ENCODE assay signal across 30 cellular contexts in the genomic region with DNA sequence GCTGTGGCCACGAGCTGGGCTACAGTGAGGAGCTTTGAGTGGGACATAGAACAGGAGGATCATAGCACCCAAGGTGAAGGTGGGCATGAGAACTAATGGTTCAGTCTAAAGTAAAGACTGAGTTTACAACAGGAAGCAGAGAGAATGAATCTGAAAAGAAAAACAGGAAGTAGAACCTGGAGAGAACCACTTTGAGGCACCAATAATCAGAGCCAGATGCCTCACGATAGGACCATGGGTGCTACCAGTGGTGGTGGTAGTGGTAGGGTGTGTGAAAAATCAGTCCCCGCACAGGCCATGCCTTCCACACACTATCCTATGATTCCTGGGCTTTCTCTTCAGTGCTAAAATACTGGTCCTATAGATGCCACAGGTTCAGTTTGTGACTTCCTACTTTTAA.
A peak's percentile ranks its signal among the peaks of the same experiment; 100 is the strongest.
DNase-seq lines count a peak whose midpoint lies in the region; ATAC-seq and TF ChIP-seq lines count a peak whose summit lies in the region.
"Had no signal": no experiment of that assay in that cellular context is flagged by ENCODE, and none has a peak within 500 bp of the region (broad histone marks: within the 10 kb centered on the region; RNA-seq: fewer than 3 reads in every experiment).

No MANE protein-coding gene starts in this region.

- H3K9me3 ChIP-seq in right cardiac atrium (ENCODE audit: control insufficient read depth, low read length): no peaks in the 10 kb centered on the region
- H3K9me3 ChIP-seq: breast epithelium, colonic mucosa, esophagus squamous epithelium, gastroesophageal sphincter, SJCRH30, tibial nerve had no signal

- H3K27me3 Mint-ChIP-seq in GM23338 (ENCODE audit: insufficient read depth, low read depth, poor library complexity): peaks cover 3% of the 10 kb centered on the region
- H3K27me3 Mint-ChIP-seq: stimulated activated naive CD8-positive, alpha-beta T cell treated with anti-CD3 and anti-CD28 coated beads, Interleukin-15, amount 100 ng/mL, for 72 hours; T-cell had no signal

- no peaks in the 10 kb centered on the region for H3K79me2 ChIP-seq in GM23338 (replicated peaks; ENCODE audit: insufficient read depth)

- no peaks in the 10 kb centered on the region for H3K36me3 ChIP-seq in GM23338 (ENCODE audit: insufficient read depth)
- H3K36me3 ChIP-seq: breast epithelium, colonic mucosa, esophagus squamous epithelium, gastroesophageal sphincter, SJCRH30, tibial nerve had no signal

- intact Hi-C loops in right cardiac atrium (cut with DNase I): no loop called here

- H3K9me3 Mint-ChIP-seq in GM23338: no peaks in the 10 kb centered on the region

- ATAC-seq in GM18867 (IDR thresholded peaks at IDR 0.05; ENCODE audit: unreplicated experiment) (peak; percentile 80), GM21723 (IDR thresholded peaks at IDR 0.05; ENCODE audit: unreplicated experiment) (peak; percentile 68), HG03520 (IDR thresholded peaks at IDR 0.05; ENCODE audit: unreplicated experiment) (peak; percentile 46), right cardiac atrium (peak in 1 of 2 donors; percentile 14), GM23338 (no peak)
- ATAC-seq: CD8-positive, alpha-beta T cell; gastroesophageal sphincter; stimulated activated naive CD8-positive, alpha-beta T cell treated with anti-CD3 and anti-CD28 coated beads, Interleukin-15, amount 100 ng/mL, for 72 hours; T-cell had no signal

- no peak overlapping the region for H3K4me2 ChIP-seq in GM23338
- H3K4me2 ChIP-seq: PC-9 had no signal

- no peaks in the 10 kb centered on the region for H3K36me3 Mint-ChIP-seq in GM23338 (ENCODE audit: low read depth)
- H3K36me3 Mint-ChIP-seq: CD8-positive, alpha-beta T cell had no signal

- no peak overlapping the region for H3K27ac Mint-ChIP-seq in GM23338
- H3K27ac Mint-ChIP-seq: activated T-cell treated with anti-CD3 and anti-CD28 coated beads, Interleukin-2, amount 50 U/mL, for 24 hours; CD8-positive, alpha-beta T cell; T-cell had no signal

- H3K4me3 Mint-ChIP-seq in GM23338: no peak overlapping the region
- H3K4me3 Mint-ChIP-seq: activated T-cell treated with anti-CD3 and anti-CD28 coated beads, Interleukin-2, amount 50 U/mL, for 24 hours; CD8-positive, alpha-beta T cell; stimulated activated naive CD8-positive, alpha-beta T cell treated with anti-CD3 and anti-CD28 coated beads, Interleukin-15, amount 100 ng/mL, for 72 hours; T-cell had no signal

- H4K20me1 ChIP-seq in GM23338 (replicated peaks; ENCODE audit: insufficient read depth): no peaks in the 10 kb centered on the region

- H3K27ac ChIP-seq in right cardiac atrium (ENCODE audit: low read length) (peak overlapping the region; percentile 10), GM23338 (ENCODE audit: low read depth) (no peak overlapping the region)
- H3K27ac ChIP-seq: breast epithelium, colonic mucosa, esophagus squamous epithelium, gastroesophageal sphincter, PC-9, SJCRH30, tibial nerve had no signal

- CTCF ChIA-PET in GM10248 (lab: Yijun Ruan, JAX): interaction anchor here (0.9 kb wide), 1 partner anchor 47 kb away, joined by 3 read pairs; no protein-coding TSS in a partner anchor

- H3K4me1 ChIP-seq in right cardiac atrium (ENCODE audit: control insufficient read depth, insufficient read depth, low read length): peaks cover 2% of the 10 kb centered on the region
- H3K4me1 ChIP-seq in GM23338 (ENCODE audit: insufficient read depth): peaks cover 3% of the 10 kb centered on the region
- H3K4me1 ChIP-seq: breast epithelium, colonic mucosa, esophagus squamous epithelium, gastroesophageal sphincter had no signal

- TF ChIP-seq CTCF in GM23338 (conservative IDR thresholded peaks at IDR 0.05; ENCODE audit: low read depth in 2 of 2) (no peak), GM10248 (IDR thresholded peaks at IDR 0.05; ENCODE audit: control extremely low read depth, extremely low read depth, low read depth, missing control alignments) (no peak)

- no peak overlapping the region for H3K4me3 ChIP-seq in right cardiac atrium (ENCODE audit: low read length)
- H3K4me3 ChIP-seq in GM23338: no peak overlapping the region
- H3K4me3 ChIP-seq: breast epithelium, colonic mucosa, esophagus squamous epithelium, gastroesophageal sphincter, lung, PC-9, SJCRH30, tibial nerve had no signal

- H3K27me3 ChIP-seq in right cardiac atrium (ENCODE audit: control insufficient read depth, insufficient read depth) (no peaks in the 10 kb centered on the region), GM23338 (ENCODE audit: insufficient read depth) (no peaks in the 10 kb centered on the region)
- H3K27me3 ChIP-seq: breast epithelium, colonic mucosa, esophagus squamous epithelium, gastroesophageal sphincter, SJCRH30, tibial nerve had no signal

- H3K4me1 Mint-ChIP-seq in GM23338: peaks cover 3% of the 10 kb centered on the region; the same call in 2 of the 3 replicates
- H3K4me1 Mint-ChIP-seq: T-cell had no signal

- H3K9me2 ChIP-seq in GM23338 (ENCODE audit: insufficient read depth): no peaks in the 10 kb centered on the region

- no peak for DNase-seq in right cardiac atrium
- DNase-seq in activated T-cell treated with anti-CD3 and anti-CD28 coated beads for 4 hours: no peak
- no peak for DNase-seq in GM23338 (ENCODE audit: low spot score)
- no peak for DNase-seq in GM10248 (ENCODE audit: extremely low spot score)
- no peak for DNase-seq in NCI-H187 (lab: John Stamatoyannopoulos, UW)
- DNase-seq: activated CD4-positive, alpha-beta T cell treated with anti-CD3 and anti-CD28 coated beads for 1 hour; activated naive CD4-positive, alpha-beta T cell treated with Interleukin-2 at 50 U/mL for 16 hours; activated T-cell treated with anti-CD3 and anti-CD28 coated beads, Interleukin-2, amount 50 U/mL, for 24 hours; CD8-positive, alpha-beta T cell; colonic mucosa; DMS53; esophagus squamous epithelium; islet precursor cell; Kasumi-1; NCI-H187 treated with DMSO at 0.1 percent for 48 hours; NCI-H226; NCI-H748 treated with DMSO at 0.1 percent for 48 hours; nucleus accumbens; PC-9; SJCRH30; stimulated activated CD4-positive, alpha-beta T cell treated with anti-CD3 and anti-CD28 coated beads, Interleukin-4, amount 100 ng/mL, for 1 hour; stimulated activated naive CD8-positive, alpha-beta T cell treated with anti-CD3 and anti-CD28 coated beads, Interleukin-15, amount 100 ng/mL, for 72 hours; T-cell had no signal

- POLR2A ChIA-PET in GM10248 (lab: Yijun Ruan, JAX): no interaction called here

- H2AFZ ChIP-seq in GM23338: no peak overlapping the region
- H2AFZ ChIP-seq: PC-9 had no signal

- WGBS in right cardiac atrium: 83% methylated on average over 3 of the region's 3 CpGs

- no peaks in the 10 kb centered on the region for H3F3A ChIP-seq in GM23338 (replicated peaks; ENCODE audit: low read depth)

TF ChIP-seq in GM23338, 12 proteins besides CTCF, POLR2A, EP300 and RAD21 (continues in another document):
- TF ChIP-seq STAT1 (IDR thresholded peaks at IDR 0.05; ENCODE audit: unreplicated experiment) (no peak), ZNF331 (CRISPR knock-in tag; IDR thresholded peaks at IDR 0.05; ENCODE audit: low read depth) (no peak), CREB1 (CRISPR knock-in tag; IDR thresholded peaks at IDR 0.05; ENCODE audit: low read depth) (no peak), EZH2phosphoT487 (IDR thresholded peaks at IDR 0.05; ENCODE audit: unreplicated experiment) (no peak), NANOG (IDR thresholded peaks at IDR 0.05; ENCODE audit: borderline replicate concordance) (no peak), JUNB (IDR thresholded peaks at IDR 0.05; ENCODE audit: unreplicated experiment) (no peak), POLR2AphosphoS5 (IDR thresholded peaks at IDR 0.05; ENCODE audit: low read depth) (no peak), ZNF114 (CRISPR knock-in tag; IDR thresholded peaks at IDR 0.05) (no peak)
- TF ChIP-seq, protein P1, sequence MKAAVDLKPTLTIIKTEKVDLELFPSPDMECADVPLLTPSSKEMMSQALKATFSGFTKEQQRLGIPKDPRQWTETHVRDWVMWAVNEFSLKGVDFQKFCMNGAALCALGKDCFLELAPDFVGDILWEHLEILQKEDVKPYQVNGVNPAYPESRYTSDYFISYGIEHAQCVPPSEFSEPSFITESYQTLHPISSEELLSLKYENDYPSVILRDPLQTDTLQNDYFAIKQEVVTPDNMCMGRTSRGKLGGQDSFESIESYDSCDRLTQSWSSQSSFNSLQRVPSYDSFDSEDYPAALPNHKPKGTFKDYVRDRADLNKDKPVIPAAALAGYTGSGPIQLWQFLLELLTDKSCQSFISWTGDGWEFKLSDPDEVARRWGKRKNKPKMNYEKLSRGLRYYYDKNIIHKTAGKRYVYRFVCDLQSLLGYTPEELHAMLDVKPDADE (IDR thresholded peaks at IDR 0.05): no peak
